Comparison of ENCODE assay signal across 12 cellular contexts in the genomic region with DNA sequence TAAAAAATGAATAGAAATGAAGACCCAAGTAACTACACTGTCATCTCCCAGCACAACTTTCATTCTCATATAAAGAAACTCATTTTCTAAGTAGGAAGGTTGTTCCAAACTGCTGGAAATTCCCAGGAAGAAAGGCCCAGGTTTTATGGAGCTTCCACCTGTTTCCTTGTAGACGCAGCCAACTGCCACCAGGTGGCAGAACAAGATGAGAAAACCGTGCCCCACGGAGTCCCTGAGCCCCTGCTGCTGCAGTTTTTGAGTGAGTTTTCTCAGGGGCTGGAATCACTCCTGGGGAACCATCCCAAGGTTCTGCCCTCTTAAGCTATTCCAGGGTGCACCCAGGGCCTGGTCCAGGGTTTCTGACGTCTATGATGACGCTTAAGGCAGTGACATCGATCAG. TPM values are rescaled to one million over a fixed set of nuclear protein-coding genes. Genes with fewer than 3 reads are reported as not detected.
A peak's percentile ranks its signal among the peaks of the same experiment; 100 is the strongest.
DNase-seq lines count a peak whose midpoint lies in the region; ATAC-seq and TF ChIP-seq lines count a peak whose summit lies in the region.
"Not testable (repeated sequence)": the region's sequence is repeated elsewhere in the genome, so short reads cannot be mapped to it uniquely, and the experiment has no call there.
"Had no signal": no experiment of that assay in that cellular context is flagged by ENCODE, and none has a peak within 500 bp of the region (broad histone marks: within the 10 kb centered on the region; RNA-seq: fewer than 3 reads in every experiment).

No MANE protein-coding gene starts in this region.

- CTCF ChIA-PET in PC-3 (lab: Charles Lee); WTC11 (lab: Charles Lee): not testable (repeated sequence)

- not testable (repeated sequence) for H3K4me1 Mint-ChIP-seq in GM23338, WTC11

- H3K27ac ChIP-seq in DND-41 (ENCODE audit: low read length); GM23338 (ENCODE audit: low read depth); PC-3 (ENCODE audit: low read length): not testable (repeated sequence)

- not testable (repeated sequence) for H3K9me3 Mint-ChIP-seq in GM23338, WTC11

- H3K9me3 ChIP-seq in DND-41 (ENCODE audit: insufficient read depth, low read length, severe bottlenecking); PC-3 (ENCODE audit: low read length); mucosa of descending colon: not testable (repeated sequence)

- POLR2A ChIA-PET in PC-3 (lab: Charles Lee; ENCODE audit: unreplicated experiment); WTC11 (lab: Charles Lee): not testable (repeated sequence)

- not testable (repeated sequence) for H3K9me2 ChIP-seq in GM23338 (ENCODE audit: insufficient read depth); PC-3 (replicated peaks; ENCODE audit: low read length)

- not testable (repeated sequence) for BruUV-seq in PC-3 (replicated peaks; lab: Mats Ljungman, UMichigan)

- H3F3A ChIP-seq in GM23338 (replicated peaks; ENCODE audit: low read depth); PC-3 (ENCODE audit: low read length, unreplicated experiment): not testable (repeated sequence)

- H3K9ac ChIP-seq in DND-41 (ENCODE audit: low read depth, low read length); PC-3 (ENCODE audit: low read length): not testable (repeated sequence)

- not testable (repeated sequence) for H3K27me3 Mint-ChIP-seq in GM23338 (ENCODE audit: insufficient read depth, low read depth, poor library complexity); WTC11 (ENCODE audit: low read depth)

- H3K79me2 ChIP-seq in DND-41 (ENCODE audit: insufficient read depth, low read length); GM23338 (replicated peaks; ENCODE audit: insufficient read depth); PC-3 (ENCODE audit: low read length): not testable (repeated sequence)

- intact Hi-C loops in PC-3 (cut with micrococcal nuclease); left colon (cut with DNase I, micrococcal nuclease); mucosa of descending colon (cut with DNase I, micrococcal nuclease): not testable (repeated sequence)

- H3K4me3 Mint-ChIP-seq in GM23338, WTC11: not testable (repeated sequence)

- H4K20me1 ChIP-seq in DND-41 (ENCODE audit: insufficient read depth, low read length); GM23338 (replicated peaks; ENCODE audit: insufficient read depth); PC-3 (ENCODE audit: low read length): not testable (repeated sequence)

- peak; percentile 64; the same call in 2 of the 3 replicates for ATAC-seq in DND-41 (ENCODE audit: insufficient read depth, low read depth)
- ATAC-seq in GM23338: peak; percentile 68
- peak; percentile 70 for ATAC-seq in PC-3
- ATAC-seq in WTC11: peak; percentile 53
- ATAC-seq in left colon: peak; percentile 75
- peak; percentile 75 for ATAC-seq in mucosa of descending colon

- not testable (repeated sequence) for H3K4me2 ChIP-seq in DND-41 (ENCODE audit: insufficient read depth, low read length); GM23338; PC-3 (ENCODE audit: low read length)

- H3K27me3 ChIP-seq in DND-41 (ENCODE audit: insufficient read depth, low read length, poor library complexity); GM23338 (ENCODE audit: insufficient read depth); PC-3 (ENCODE audit: low read length): not testable (repeated sequence)

- not testable (repeated sequence) for TF ChIP-seq CTCF in DND-41 (IDR thresholded peaks at IDR 0.05; ENCODE audit: borderline replicate concordance, extremely low read depth, low read length, poor library complexity, severe bottlenecking); GM23338 (conservative IDR thresholded peaks at IDR 0.05; ENCODE audit: low read depth in 2 of 2); PC-3 (conservative IDR thresholded peaks at IDR 0.05; ENCODE audit: low read depth, low read length); WTC11 (IDR thresholded peaks at IDR 0.05); mucosa of descending colon (IDR thresholded peaks at IDR 0.05)

- not testable (repeated sequence) for H2AFZ ChIP-seq in DND-41 (ENCODE audit: low read depth, low read length); GM23338; PC-3 (ENCODE audit: low read length)

- H3K36me3 ChIP-seq in DND-41 (ENCODE audit: insufficient read depth, low read length); GM23338 (ENCODE audit: insufficient read depth); PC-3 (ENCODE audit: low read depth, low read length); mucosa of descending colon (ENCODE audit: low read depth): not testable (repeated sequence)

- not testable (repeated sequence) for H3K36me3 Mint-ChIP-seq in GM23338 (ENCODE audit: low read depth); WTC11

- DNase-seq in DND-41; GM23338 (ENCODE audit: low spot score); PC-3; WTC11 (ENCODE audit: low spot score); left colon; mucosa of descending colon: not testable (repeated sequence)

- H3K27ac Mint-ChIP-seq in GM23338, WTC11: not testable (repeated sequence)

- not testable (repeated sequence) for H3K4me3 ChIP-seq in DND-41 (ENCODE audit: low read depth in 1 of 2, low read length in 2 of 2); GM23338; PC-3 (ENCODE audit: low read length); mucosa of descending colon

- not testable (repeated sequence) for H3K4me1 ChIP-seq in DND-41 (ENCODE audit: insufficient read depth, low read length); GM23338 (ENCODE audit: insufficient read depth); PC-3 (ENCODE audit: insufficient read depth, low read length); mucosa of descending colon (ENCODE audit: low read depth)

RNA-seq across cellular contexts. Expression of a gene that starts 1.5 kb away (rescaled TPM):
- not detected in 2 replicates for total RNA-seq in GM23338 (2014; rRNA removed; shearing (Covaris generic))
- polyA plus RNA-seq in GM23338 (2016; fragmentation: Nextera tagmentation; extraction: Ambion mirVana): not detected in 2 replicates
- not detected in 2 replicates for total RNA-seq in PC-3 (2014; rRNA removed)
- total RNA-seq in WTC11 (2021): not detected in 3 replicates
- not detected for total RNA-seq in left colon
- not detected for total RNA-seq in mucosa of descending colon
- total RNA-seq: A673; Calu3; CD4-positive, alpha-beta memory T cell; H1; H7 had no signal
- polyA plus RNA-seq: BJ; CD4-positive, alpha-beta memory T cell; H1 had no signal

RNA-seq across cellular contexts. Expression of a gene that starts 7.3 kb away (rescaled TPM):
- total RNA-seq in GM23338 (2014; rRNA removed; shearing (Covaris generic)): not detected in 2 replicates
- polyA plus RNA-seq in GM23338 (2016; fragmentation: Nextera tagmentation; extraction: Ambion mirVana): not detected in 2 replicates
- total RNA-seq in PC-3 (2014; rRNA removed) (not detected in 2 replicates), WTC11 (2021) (0.14 to 0.22 TPM (median 0.21 TPM) in 3 replicates), left colon (under 1 TPM in 1 of 2 donors, not detected in 1; 0.61 TPM), mucosa of descending colon (1 to 10 TPM in 1 of 3 donors, not detected in 2; 1.5 TPM)
- total RNA-seq: A673, Calu3, H1, H7 had no signal
- polyA plus RNA-seq: BJ, H1 had no signal

RNA-seq across cellular contexts. Expression of a gene that starts 24.0 kb away (rescaled TPM):
- total RNA-seq in GM23338 (2014; rRNA removed; shearing (Covaris generic)): not detected in 2 replicates
- polyA plus RNA-seq in GM23338 (2016; fragmentation: Nextera tagmentation; extraction: Ambion mirVana): not detected in 2 replicates
- total RNA-seq in PC-3 (2014; rRNA removed) (not detected in 2 replicates), WTC11 (2021) (not detected in 3 replicates), left colon (not detected), mucosa of descending colon (not detected)
- total RNA-seq: A673; Calu3; CD4-positive, alpha-beta memory T cell; H1; H7 had no signal
- polyA plus RNA-seq: BJ; CD4-positive, alpha-beta memory T cell; H1 had no signal
